ENCODE assay signal across 11 cellular contexts in genomic region chr1:212678456-212679410, GRCh38. TPM values are rescaled to one million over a fixed set of nuclear protein-coding genes. Genes with fewer than 3 reads are reported as not detected.
DNase-seq lines count a peak whose midpoint lies in the region; ATAC-seq, FAIRE-seq and TF ChIP-seq lines count a peak whose summit lies in the region.
"Had no signal": no experiment of that assay in that cellular context is flagged by ENCODE, and none has a peak within 500 bp of the region (broad histone marks: within the 10 kb centered on the region; RNA-seq: fewer than 3 reads in every experiment).

No MANE protein-coding gene starts in this region.

- FAIRE-seq in small intestine (lab: Jason Lieb, UNC), result no peak

- no peaks in the 10 kb centered on the region for H3K36me3 ChIP-seq in tibial artery
- no peaks in the 10 kb centered on the region for H3K36me3 ChIP-seq in small intestine (ENCODE audit: control insufficient read depth in 2 of 2, insufficient read depth in 2 of 2, low read length in 2 of 2)

- H3K27me3 ChIP-seq in tibial artery (no peaks in the 10 kb centered on the region), small intestine (ENCODE audit: control insufficient read depth in 2 of 2, insufficient read depth in 2 of 2, low read length in 2 of 2) (no peaks in the 10 kb centered on the region)

- H3K9me3 ChIP-seq in tibial artery, result no peaks in the 10 kb centered on the region
- H3K9me3 ChIP-seq in small intestine (ENCODE audit: control insufficient read depth, low read depth), result no peaks in the 10 kb centered on the region

- no peak overlapping the region for H3K27ac ChIP-seq in tibial artery
- H3K27ac ChIP-seq in small intestine (ENCODE audit: low read depth in 1 of 2, low read length in 1 of 2), result no peak overlapping the region

- H3K4me1 Mint-ChIP-seq in activated T-helper 1 cell treated with anti-CD3 and anti-CD28 coated beads, Interleukin-12 subunit alpha, Interleukin-12 subunit beta, Interleukin-2, Interleukin-4 antibody, amounts not matched to agents 30 ng/mL and 10 ng/mL and 1 ng/mL, durations not matched to agents 14 hours and 24 hours and 36 hours (ENCODE audit: low read depth), result peaks cover 55% of the 10 kb centered on the region
- H3K4me1 Mint-ChIP-seq in glutamatergic neuron (ENCODE audit: low read depth, unreplicated experiment), result peaks cover 10% of the 10 kb centered on the region

- intact Hi-C loops in activated T-helper 1 cell treated with anti-CD3 and anti-CD28 coated beads, Interleukin-12 subunit alpha, Interleukin-12 subunit beta, Interleukin-2, Interleukin-4 antibody, amounts not matched to agents 30 ng/mL and 10 ng/mL and 1 ng/mL, durations not matched to agents 14 hours and 24 hours and 36 hours (cut with micrococcal nuclease), result loop anchor here (1.0 to 2.0 kb wide), 6 partner anchors 14 to 91 kb away; partner anchors contain the start of genes ATF3 and BATF3
- intact Hi-C loops in tibial artery (cut with DNase I; ENCODE audit: low total_unique reads), result no loop called here

- peaks cover 2% of the 10 kb centered on the region for H3K36me3 Mint-ChIP-seq in activated T-helper 1 cell treated with anti-CD3 and anti-CD28 coated beads, Interleukin-12 subunit alpha, Interleukin-12 subunit beta, Interleukin-2, Interleukin-4 antibody, amounts not matched to agents 30 ng/mL and 10 ng/mL and 1 ng/mL, durations not matched to agents 14 hours and 24 hours and 36 hours (ENCODE audit: low read depth)
- no peaks in the 10 kb centered on the region for H3K36me3 Mint-ChIP-seq in glutamatergic neuron (ENCODE audit: unreplicated experiment)

- TF ChIP-seq CTCF in glutamatergic neuron (IDR thresholded peaks at IDR 0.05; ENCODE audit: partially characterized antibody, unreplicated experiment), result no peak
- no peak for TF ChIP-seq CTCF in tibial artery (IDR thresholded peaks at IDR 0.05)

- 56 to 69% (median 60%) methylated on average over 11 of the region's 11 CpGs for WGBS in small intestine, 3 donors

- H3K27me3 Mint-ChIP-seq in activated T-helper 1 cell treated with anti-CD3 and anti-CD28 coated beads, Interleukin-12 subunit alpha, Interleukin-12 subunit beta, Interleukin-2, Interleukin-4 antibody, amounts not matched to agents 30 ng/mL and 10 ng/mL and 1 ng/mL, durations not matched to agents 14 hours and 24 hours and 36 hours (ENCODE audit: insufficient read depth), result no peaks in the 10 kb centered on the region
- peaks cover 3% of the 10 kb centered on the region for H3K27me3 Mint-ChIP-seq in glutamatergic neuron (ENCODE audit: unreplicated experiment)

- H3K9me3 Mint-ChIP-seq in activated T-helper 1 cell treated with anti-CD3 and anti-CD28 coated beads, Interleukin-12 subunit alpha, Interleukin-12 subunit beta, Interleukin-2, Interleukin-4 antibody, amounts not matched to agents 30 ng/mL and 10 ng/mL and 1 ng/mL, durations not matched to agents 14 hours and 24 hours and 36 hours, result no peaks in the 10 kb centered on the region
- peaks cover 2% of the 10 kb centered on the region for H3K9me3 Mint-ChIP-seq in glutamatergic neuron (ENCODE audit: unreplicated experiment)

- peak overlapping the region; percentile 75 for H3K27ac Mint-ChIP-seq in activated T-helper 1 cell treated with anti-CD3 and anti-CD28 coated beads, Interleukin-12 subunit alpha, Interleukin-12 subunit beta, Interleukin-2, Interleukin-4 antibody, amounts not matched to agents 30 ng/mL and 10 ng/mL and 1 ng/mL, durations not matched to agents 14 hours and 24 hours and 36 hours
- no peak overlapping the region for H3K27ac Mint-ChIP-seq in glutamatergic neuron (ENCODE audit: unreplicated experiment)

- DNase-seq in activated T-helper 1 cell treated with anti-CD3 and anti-CD28 coated beads, Interleukin-12 subunit alpha, Interleukin-12 subunit beta, Interleukin-2, Interleukin-4 antibody, amounts not matched to agents 30 ng/mL and 10 ng/mL and 1 ng/mL, durations not matched to agents 14 hours and 24 hours and 36 hours (ENCODE audit: low spot score), result no peak
- DNase-seq in glutamatergic neuron, result no peak
- no peak for DNase-seq in tibial artery
- no peak for DNase-seq in activated effector memory CD4-positive, alpha-beta T cell treated with anti-CD3 and anti-CD28 coated beads, Interleukin-2, amount 50 U/mL, for 16 hours
- no peak for DNase-seq in small intestine
- DNase-seq: foreskin melanocyte, NCI-H1694, right cardiac atrium had no signal

- no peaks in the 10 kb centered on the region for H3K4me1 ChIP-seq in tibial artery
- peaks cover 0 to 3% of the 10 kb centered on the region in 2 donors for H3K4me1 ChIP-seq in small intestine (ENCODE audit: control insufficient read depth in 2 of 2, insufficient read depth in 1 of 2, low read depth in 1 of 2, low read length in 1 of 2)

- H3K4me3 ChIP-seq in tibial artery, result no peak overlapping the region
- H3K4me3 ChIP-seq in small intestine (ENCODE audit: low read depth in 1 of 2, low read length in 2 of 2), result no peak overlapping the region

- H3K4me3 Mint-ChIP-seq in activated T-helper 1 cell treated with anti-CD3 and anti-CD28 coated beads, Interleukin-12 subunit alpha, Interleukin-12 subunit beta, Interleukin-2, Interleukin-4 antibody, amounts not matched to agents 30 ng/mL and 10 ng/mL and 1 ng/mL, durations not matched to agents 14 hours and 24 hours and 36 hours, result no peak overlapping the region
- H3K4me3 Mint-ChIP-seq in glutamatergic neuron (ENCODE audit: unreplicated experiment), result no peak overlapping the region

- ATAC-seq in GM18498 (IDR thresholded peaks at IDR 0.05; ENCODE audit: unreplicated experiment) (peak; percentile 63), GM19467 (IDR thresholded peaks at IDR 0.05; ENCODE audit: unreplicated experiment) (peak; percentile 39), HG03139 (IDR thresholded peaks at IDR 0.05; ENCODE audit: unreplicated experiment) (peak; percentile 41)
- ATAC-seq: right cardiac atrium had no signal

RNA-seq across cellular contexts. Expression of gene BATF3, which starts 20.9 kb away (rescaled TPM):
- 89.8 and 94.9 TPM in 2 replicates for total RNA-seq in activated T-helper 1 cell treated with anti-CD3 and anti-CD28 coated beads, Interleukin-12 subunit alpha, Interleukin-12 subunit beta, Interleukin-2, Interleukin-4 antibody, amounts not matched to agents 30 ng/mL and 10 ng/mL and 1 ng/mL, durations not matched to agents 14 hours and 24 hours and 36 hours
- total RNA-seq in glutamatergic neuron (ENCODE audit: unreplicated experiment), result 0.56 TPM
- polyA plus RNA-seq in small intestine, result 1 to 10 TPM in 2 of 3 donors, not detected in 1; 3.6 to 3.8 TPM

Comparison
In these comparisons a context has a peak if more than half of its experiments do, and no peak if none do; other contexts are left out.
1. RNA of gene BATF3, which starts 20.9 kb away (total RNA-seq): 89.8 to 94.9 TPM in activated T-helper 1 cell treated with anti-CD3 and anti-CD28 coated beads, Interleukin-12 subunit alpha, Interleukin-12 subunit beta, Interleukin-2, Interleukin-4 antibody, amounts not matched to agents 30 ng/mL and 10 ng/mL and 1 ng/mL, durations not matched to agents 14 hours and 24 hours and 36 hours; 0.56 TPM in glutamatergic neuron (single experiment); every median in the first group is over 10 times any median in the second.
2. Peak in every context shown above with its lines, with median percentiles within 50 percentile points of each other: ATAC-seq.